In the genomic region with DNA sequence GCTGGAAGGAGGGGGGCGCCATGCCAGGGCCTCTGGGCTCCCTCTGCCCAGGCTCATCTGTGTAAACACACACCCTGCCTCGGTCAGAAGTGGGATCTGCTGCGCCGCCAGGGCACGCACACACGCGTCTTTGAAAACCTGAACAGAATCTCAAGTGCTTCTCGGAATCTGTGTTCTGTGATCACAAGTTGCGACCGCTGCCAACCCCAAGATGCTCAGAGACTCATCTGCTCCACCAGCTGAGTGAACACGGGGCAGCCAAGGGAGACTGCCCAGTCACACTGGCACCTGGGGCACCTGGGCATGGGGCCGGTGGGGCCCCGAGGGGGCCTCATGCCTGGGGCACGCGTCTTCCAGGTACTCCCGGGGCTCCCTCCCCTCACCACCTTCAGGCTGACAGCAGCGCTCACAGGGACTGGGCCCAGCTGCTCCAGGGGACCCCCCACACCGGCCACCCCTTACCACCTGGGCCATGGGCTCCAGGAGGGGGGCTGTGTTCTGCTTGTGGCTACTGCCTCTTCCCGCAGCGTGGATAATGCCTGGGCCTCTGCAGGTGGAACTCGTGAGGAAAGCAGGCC, we compare ENCODE assay signal across 10 cellular contexts. TPM values are rescaled to one million over a fixed set of nuclear protein-coding genes. Genes with fewer than 3 reads are reported as not detected.
DNase-seq lines count a peak whose midpoint lies in the region; ATAC-seq and TF ChIP-seq lines count a peak whose summit lies in the region.
"Had no signal": no experiment of that assay in that cellular context is flagged by ENCODE, and none has a peak within 500 bp of the region (broad histone marks: within the 10 kb centered on the region; RNA-seq: fewer than 3 reads in every experiment).

No MANE protein-coding gene starts in this region.

- POLR2A ChIA-PET in naive thymus-derived CD8-positive, alpha-beta T cell (lab: Charles Lee), result interaction anchor here (0.5 to 34.9 kb wide), 12 partner anchors 19 to 619 kb away, joined by 3 to 4622 read pairs (median 6); partner anchors contain the start of genes AP1M1 and KLF2

- peak overlapping the region; percentile 9 to 32 for H3K27ac ChIP-seq in aorta (ENCODE audit: low read depth in 1 of 2, low read length in 2 of 2)
- no peak overlapping the region for H3K27ac ChIP-seq in WERI-Rb-1

- H3K9me3 Mint-ChIP-seq in chondrocyte (ENCODE audit: low read depth), result no peaks in the 10 kb centered on the region
- H3K9me3 Mint-ChIP-seq in naive thymus-derived CD8-positive, alpha-beta T cell, result peaks cover 0 to 4% (median 0%) of the 10 kb centered on the region in 9 donors

- intact Hi-C loops in Right ventricle myocardium superior (cut with DNase I), result loop anchor here (2.0 to 5.0 kb wide), 2 partner anchors 51 to 137 kb away; no protein-coding TSS in a partner anchor
- intact Hi-C loops in Right ventricle myocardium inferior (cut with DNase I), result loop anchor here (1.0 to 10.0 kb wide), 4 partner anchors 41 to 309 kb away; partner anchors contain the start of genes KLF2 and TPM4
- intact Hi-C loops in aorta (cut with DNase I), result loop anchor here in 1 of 2 donors (1.0 to 5.0 kb wide), 4 partner anchors 45 to 186 kb away; partner anchors contain the start of gene AP1M1

- no peak overlapping the region for H3K4me3 Mint-ChIP-seq in chondrocyte (ENCODE audit: unreplicated experiment)
- H3K4me3 Mint-ChIP-seq in naive thymus-derived CD8-positive, alpha-beta T cell, result peak overlapping the region in 9 of 10 donors; percentile 8 to 76 (median 72)

- 81 to 85% methylated on average over 21 of the region's 21 CpGs for WGBS in aorta, 2 donors

- H3K4me1 Mint-ChIP-seq in chondrocyte (ENCODE audit: low read depth), result peaks cover 11% of the 10 kb centered on the region
- peaks cover 29 to 61% (median 49%) of the 10 kb centered on the region in 4 donors for H3K4me1 Mint-ChIP-seq in naive thymus-derived CD8-positive, alpha-beta T cell

- H3K27ac Mint-ChIP-seq in chondrocyte (ENCODE audit: unreplicated experiment), result no peak overlapping the region
- H3K27ac Mint-ChIP-seq in naive thymus-derived CD8-positive, alpha-beta T cell, result peak overlapping the region in 9 of 10 donors; percentile 56 to 98 (median 97)

- DNase-seq in Right ventricle myocardium superior (peak; percentile 45), Right ventricle myocardium inferior (ENCODE audit: missing footprints) (no peak), chondrocyte (ENCODE audit: low spot score) (no peak), aorta (peak in 1 of 2 donors; percentile 47), WERI-Rb-1 (no peak)
- peak in 1 of 10 donors; percentile 64 for DNase-seq in naive thymus-derived CD8-positive, alpha-beta T cell

- H3K36me3 ChIP-seq in aorta (ENCODE audit: control insufficient read depth in 1 of 2, insufficient read depth in 2 of 2, low read length in 1 of 2) (no peaks in the 10 kb centered on the region), WERI-Rb-1 (peaks cover 46% of the 10 kb centered on the region)

- peaks cover 13% of the 10 kb centered on the region for H3K36me3 Mint-ChIP-seq in chondrocyte (ENCODE audit: low read depth)
- peaks cover 7 to 35% (median 29%) of the 10 kb centered on the region in 3 donors for H3K36me3 Mint-ChIP-seq in naive thymus-derived CD8-positive, alpha-beta T cell

- ATAC-seq in Right ventricle myocardium superior (ENCODE audit: poor library complexity) (no peak), Right ventricle myocardium inferior (no peak), aorta (ENCODE audit: low FRiP score) (no peak), HG02885 (IDR thresholded peaks at IDR 0.05; ENCODE audit: poor library complexity, unreplicated experiment) (no peak), GM21528 (IDR thresholded peaks at IDR 0.05; ENCODE audit: low FRiP score, unreplicated experiment) (no peak)
- ATAC-seq in naive thymus-derived CD8-positive, alpha-beta T cell, result no peak

- H3K27me3 Mint-ChIP-seq in chondrocyte (ENCODE audit: low read depth), result no peaks in the 10 kb centered on the region
- no peaks in the 10 kb centered on the region for H3K27me3 Mint-ChIP-seq in naive thymus-derived CD8-positive, alpha-beta T cell

- H3K27me3 ChIP-seq in aorta (ENCODE audit: control insufficient read depth in 1 of 2, insufficient read depth in 2 of 2, low read length in 1 of 2) (no peaks in the 10 kb centered on the region), WERI-Rb-1 (ENCODE audit: insufficient read depth, low read depth, severe bottlenecking) (no peaks in the 10 kb centered on the region)

- H3K9me3 ChIP-seq in aorta (ENCODE audit: control insufficient read depth, low read length), result no peaks in the 10 kb centered on the region
- no peaks in the 10 kb centered on the region for H3K9me3 ChIP-seq in WERI-Rb-1 (ENCODE audit: severe bottlenecking)
- H3K9me3 ChIP-seq: Caco-2, HAP-1 had no signal

- peak; percentile 66 for TF ChIP-seq CTCF in chondrocyte (IDR thresholded peaks at IDR 0.05)
- no peak for TF ChIP-seq CTCF in WERI-Rb-1 (IDR thresholded peaks at IDR 0.05; ENCODE audit: low read depth, low read length)

- no peaks in the 10 kb centered on the region for H3K4me1 ChIP-seq in aorta (ENCODE audit: control insufficient read depth in 1 of 2, insufficient read depth in 2 of 2, low read length in 2 of 2)
- H3K4me1 ChIP-seq: Caco-2, HAP-1 had no signal

- no peak overlapping the region for H3K4me3 ChIP-seq in aorta (ENCODE audit: low read length in 2 of 2)
- H3K4me3 ChIP-seq in WERI-Rb-1 (ENCODE audit: low read depth, low read length), result no peak overlapping the region
- H3K4me3 ChIP-seq: HAP-1 had no signal

RNA-seq across cellular contexts. Expression of gene KLF2, which starts 59.0 kb away (rescaled TPM):
- total RNA-seq in Right ventricle myocardium superior, result 67.6 TPM
- total RNA-seq in Right ventricle myocardium inferior, result 73.1 TPM
- 44.7 to 50.9 TPM (median 49.4 TPM) in 3 replicates for total RNA-seq in chondrocyte
- 100 to 1,000 TPM; 386 to 393 TPM for total RNA-seq in naive thymus-derived CD8-positive, alpha-beta T cell
- polyA plus RNA-seq in naive thymus-derived CD8-positive, alpha-beta T cell, result 100 to 1,000 TPM; 115 to 216 (median 166) TPM
- 100 to 1,000 TPM in 1 of 2 donors, 10 to 100 TPM in 1; 98.9 to 223 TPM for total RNA-seq in aorta
- 10 to 100 TPM in 1 of 2 donors, 1 to 10 TPM in 1; 4.8 to 12.4 TPM for polyA plus RNA-seq in aorta
